Comparison of ENCODE assay signal across 24 cellular contexts in genomic region chr12:47245623-47246022, GRCh38.
"Had no signal": no experiment of that assay in that cellular context is flagged by ENCODE, and none has a peak within 500 bp of the region (broad histone marks: within the 10 kb centered on the region; RNA-seq: fewer than 3 reads in every experiment).

No MANE protein-coding gene starts in this region.

- H3K27me3 Mint-ChIP-seq: naive B cell, progenitor cell of endocrine pancreas had no signal

- H3K27ac Mint-ChIP-seq: nephron, progenitor cell of endocrine pancreas had no signal

- H3K4me1 Mint-ChIP-seq: nephron had no signal

- H3K9me3 ChIP-seq: heart left ventricle, pancreas, spleen, stomach had no signal

- H3K36me3 ChIP-seq: heart left ventricle, pancreas, stomach had no signal

- H3K4me3 Mint-ChIP-seq: nephron had no signal

- H3K4me3 ChIP-seq: dorsolateral prefrontal cortex, heart left ventricle, lung, pancreas, spleen, stomach had no signal

- DNase-seq: cortex of kidney; dorsolateral prefrontal cortex; effector CD8-positive, alpha-beta T cell; heart left ventricle; hippocampal formation; left colon; left ventricle myocardium superior; mesenchymal stem cell; naive B cell; occipital lobe; pancreas; spleen; stimulated activated CD4-positive, alpha-beta T cell treated with anti-CD3 and anti-CD28 coated beads, Interleukin-15, amount 100 ng/mL, for 24 hours; stimulated activated CD4-positive, alpha-beta T cell treated with anti-CD3 and anti-CD28 coated beads, Interleukin-1b, Interleukin-23, amount 100 ng/mL, for 48 hours; stimulated activated CD4-positive, alpha-beta T cell treated with anti-CD3 and anti-CD28 coated beads, Interleukin-4, amount 100 ng/mL, for 24 hours; stimulated activated naive CD4-positive, alpha-beta T cell; stomach; substantia nigra had no signal

- H3K27me3 ChIP-seq: dorsolateral prefrontal cortex, heart left ventricle, pancreas, spleen, stomach had no signal

- FAIRE-seq: frontal cortex, pancreas had no signal

- H3K27ac ChIP-seq: dorsolateral prefrontal cortex, heart left ventricle, pancreas, spleen, stomach had no signal

- ATAC-seq: esophagus mucosa, heart left ventricle, left colon, left ventricle myocardium superior, pancreas, sciatic nerve had no signal

- H3K4me1 ChIP-seq: heart left ventricle, spleen had no signal
